ENCODE assay signal across 20 cellular contexts in genomic region chr3:100329800-100330489, GRCh38.
"Had no signal": no experiment of that assay in that cellular context is flagged by ENCODE, and none has a peak within 500 bp of the region (broad histone marks: within the 10 kb centered on the region; RNA-seq: fewer than 3 reads in every experiment).

No MANE protein-coding gene starts in this region.

- H3K4me1 Mint-ChIP-seq: WTC11 had no signal

- H3K9me3 ChIP-seq: upper lobe of left lung had no signal

- H3K4me3 Mint-ChIP-seq: activated CD4-positive, alpha-beta memory T cell treated with anti-CD3 and anti-CD28 coated beads, Interleukin-2, amount 10 ng/mL, durations not matched to agents 7 days and 5 days; activated naive CD4-positive, alpha-beta T cell treated with anti-CD3 and anti-CD28 coated beads for 36 hours; activated naive CD8-positive, alpha-beta T cell treated with anti-CD3 and anti-CD28 coated beads, Interleukin-2, amount 10 ng/mL, durations not matched to agents 7 days and 5 days; activated T-cell treated with anti-CD3 and anti-CD28 coated beads, Interleukin-2, amount 50 U/mL, for 72 hours; dendritic cell treated with granulocyte-macrophage colony-stimulating factor and Interleukin-4, amounts not matched to agents 40 ng/mL and 50 ng/mL, for 4 days; naive B cell; WTC11 had no signal

- ATAC-seq: activated T-cell treated with anti-CD3 and anti-CD28 coated beads, Interleukin-2, amount 50 U/mL, for 72 hours; left colon; WTC11 had no signal

- H3K4me3 ChIP-seq: lung, upper lobe of left lung had no signal

- H3K27me3 ChIP-seq: upper lobe of left lung had no signal

- H3K27me3 Mint-ChIP-seq: activated CD4-positive, alpha-beta memory T cell treated with anti-CD3 and anti-CD28 coated beads, Interleukin-2, amount 10 ng/mL, durations not matched to agents 7 days and 5 days; activated naive CD8-positive, alpha-beta T cell treated with anti-CD3 and anti-CD28 coated beads, Interleukin-2, amount 10 ng/mL, durations not matched to agents 7 days and 5 days; dendritic cell treated with granulocyte-macrophage colony-stimulating factor and Interleukin-4, amounts not matched to agents 40 ng/mL and 50 ng/mL, for 4 days; naive B cell had no signal

- H3K27ac Mint-ChIP-seq: activated CD4-positive, alpha-beta memory T cell treated with anti-CD3 and anti-CD28 coated beads, Interleukin-2, amount 10 ng/mL, durations not matched to agents 7 days and 5 days; activated naive CD4-positive, alpha-beta T cell treated with anti-CD3 and anti-CD28 coated beads for 36 hours; activated naive CD8-positive, alpha-beta T cell treated with anti-CD3 and anti-CD28 coated beads, Interleukin-2, amount 10 ng/mL, durations not matched to agents 7 days and 5 days; activated T-cell treated with anti-CD3 and anti-CD28 coated beads, Interleukin-2, amount 50 U/mL, for 72 hours; dendritic cell treated with granulocyte-macrophage colony-stimulating factor and Interleukin-4, amounts not matched to agents 40 ng/mL and 50 ng/mL, for 4 days; naive B cell; WTC11 had no signal

- DNase-seq: activated CD4-positive, alpha-beta memory T cell treated with anti-CD3 and anti-CD28 coated beads, Interleukin-2, amount 10 ng/mL, durations not matched to agents 7 days and 5 days; activated effector memory CD4-positive, alpha-beta T cell treated with Interleukin-2 at 50 U/mL for 16 hours; activated naive CD4-positive, alpha-beta T cell treated with anti-CD3 and anti-CD28 coated beads for 36 hours; activated naive CD8-positive, alpha-beta T cell treated with anti-CD3 and anti-CD28 coated beads, Interleukin-2, amount 10 ng/mL, durations not matched to agents 7 days and 5 days; activated T-cell treated with anti-CD3 and anti-CD28 coated beads, Interleukin-2, amount 50 U/mL, for 72 hours; amniotic stem cell; effector CD4-positive, alpha-beta T cell; erythroblast; foreskin fibroblast; left colon; naive B cell; occipital lobe; retina; stimulated activated CD4-positive, alpha-beta T cell treated with anti-CD3 and anti-CD28 coated beads, Interleukin-4, amount 100 ng/mL, for 24 hours; stimulated activated naive CD4-positive, alpha-beta T cell treated with Interleukin-2 at 50 U/mL for 16 hours; T-helper 1 cell; upper lobe of left lung had no signal

- H3K27ac ChIP-seq: upper lobe of left lung had no signal
